ENCODE assay signal across 9 cellular contexts in the genomic region with DNA sequence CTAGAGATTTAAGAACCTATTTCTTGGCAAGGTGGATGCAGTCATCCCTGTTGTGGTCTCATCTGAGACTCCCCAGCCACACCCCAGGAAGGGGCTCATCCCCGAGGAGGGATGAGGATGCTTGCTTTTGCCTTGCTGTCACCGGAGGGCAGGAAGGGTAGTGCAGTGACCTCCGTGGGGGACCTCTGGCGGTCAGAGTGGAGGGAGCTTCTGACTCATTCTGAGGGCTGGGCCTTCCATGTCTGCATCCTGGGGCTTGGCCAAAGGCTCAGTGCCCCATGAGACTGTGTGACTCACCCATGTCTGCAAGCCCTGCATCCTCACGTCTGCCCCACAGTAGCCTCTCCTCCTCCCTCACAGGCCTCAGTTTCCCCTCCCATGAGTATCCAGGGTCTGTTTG. TPM values are rescaled to one million over a fixed set of nuclear protein-coding genes. Genes with fewer than 3 reads are reported as not detected.
DNase-seq lines count a peak whose midpoint lies in the region; ATAC-seq, FAIRE-seq and TF ChIP-seq lines count a peak whose summit lies in the region.
"Had no signal": no experiment of that assay in that cellular context is flagged by ENCODE, and none has a peak within 500 bp of the region (broad histone marks: within the 10 kb centered on the region; RNA-seq: fewer than 3 reads in every experiment).

No MANE protein-coding gene starts in this region.

- peak overlapping the region; percentile 53 for H3K27ac Mint-ChIP-seq in astrocyte (ENCODE audit: unreplicated experiment)

- H3K4me3 Mint-ChIP-seq in astrocyte (ENCODE audit: unreplicated experiment), result no peak overlapping the region

- H3K36me3 Mint-ChIP-seq in astrocyte (ENCODE audit: low read depth, unreplicated experiment), result peaks cover 23% of the 10 kb centered on the region

- peak overlapping the region; percentile 41 for H3K4me2 ChIP-seq in astrocyte (ENCODE audit: low read length)

- H3K27me3 Mint-ChIP-seq in astrocyte (ENCODE audit: low read depth, unreplicated experiment), result no peaks in the 10 kb centered on the region

- H3K9me3 Mint-ChIP-seq in astrocyte (ENCODE audit: unreplicated experiment), result no peaks in the 10 kb centered on the region

- peaks cover 15% of the 10 kb centered on the region for H3K4me1 Mint-ChIP-seq in astrocyte (ENCODE audit: low read depth, unreplicated experiment)

- H4K20me1 ChIP-seq in astrocyte (ENCODE audit: insufficient read depth, low read length), result no peaks in the 10 kb centered on the region

- no peaks in the 10 kb centered on the region for H3K9me3 ChIP-seq in astrocyte (ENCODE audit: insufficient read depth, low read depth, low read length)
- no peaks in the 10 kb centered on the region for H3K9me3 ChIP-seq in HAP-1
- H3K9me3 ChIP-seq: Caco-2 had no signal

- H3K4me1 ChIP-seq in astrocyte (ENCODE audit: insufficient read depth, low read length) (peaks cover 28% of the 10 kb centered on the region), HAP-1 (no peaks in the 10 kb centered on the region)

- no peak overlapping the region for H3K27ac ChIP-seq in astrocyte (ENCODE audit: low read depth, low read length)

- no peaks in the 10 kb centered on the region for H3K36me3 ChIP-seq in astrocyte (ENCODE audit: insufficient read depth, low read length)
- peaks cover 68% of the 10 kb centered on the region for H3K36me3 ChIP-seq in HAP-1 (replicated peaks)

- H3K79me2 ChIP-seq in astrocyte (ENCODE audit: insufficient read depth, low read length), result no peaks in the 10 kb centered on the region

- H3K9ac ChIP-seq in astrocyte (ENCODE audit: low read length), result no peak overlapping the region

- no peak overlapping the region for H2AFZ ChIP-seq in astrocyte (ENCODE audit: low read depth, low read length)

- peak; percentile 83 for FAIRE-seq in astrocyte (lab: Jason Lieb, UNC)

- DNase-seq in A172 (ENCODE audit: low spot score) (peak; percentile 97), astrocyte (ENCODE audit: low read depth) (peak; percentile 90), kidney glomerular epithelial cell (lab: John Stamatoyannopoulos, UW) (peak; percentile 94), HAP-1 (ENCODE audit: low spot score in 2 of 2) (no peak), NCI-H82 (lab: John Stamatoyannopoulos, UW) (no peak)
- DNase-seq in activated CD4-positive, alpha-beta T cell treated with anti-CD3 and anti-CD28 coated beads for 48 hours, result no peak
- DNase-seq in stimulated activated naive CD4-positive, alpha-beta T cell (lab: John Stamatoyannopoulos, UW), result no peak

- in situ Hi-C loops in HAP-1 (cut with MboI; ENCODE audit: low sequenced_read_pairs), result no loop called here

- ATAC-seq in HG03060 (IDR thresholded peaks at IDR 0.05; ENCODE audit: low read depth, unreplicated experiment), result peak; percentile 58

- H3K4me3 ChIP-seq in astrocyte (ENCODE audit: insufficient read depth, low read depth, low read length) (no peak overlapping the region), HAP-1 (no peak overlapping the region)

- H3K27me3 ChIP-seq in astrocyte (ENCODE audit: insufficient read depth, low read length) (no peaks in the 10 kb centered on the region), HAP-1 (ENCODE audit: low read depth) (no peaks in the 10 kb centered on the region)

- TF ChIP-seq CTCF in astrocyte (IDR thresholded peaks at IDR 0.05; ENCODE audit: insufficient read depth, low read depth, low read length), result peak; percentile 32

RNA-seq across cellular contexts. Expression of a gene that starts 38.7 kb away (rescaled TPM):
- 46.1 and 70.3 TPM in 2 replicates for total RNA-seq in A172 (2014; rRNA removed; shearing (Covaris generic))
- 70.2 and 79.1 TPM in 2 replicates for total RNA-seq in astrocyte

RNA-seq across cellular contexts. Expression of a gene that starts 51.7 kb away (rescaled TPM):
- 57.5 and 59.8 TPM in 2 replicates for total RNA-seq in A172 (2014; rRNA removed; shearing (Covaris generic))
- 17.7 and 21.3 TPM in 2 replicates for total RNA-seq in astrocyte

Comparison
In these comparisons a context has a peak if more than half of its experiments do, and no peak if none do; other contexts are left out.
1. DNase-seq: peak in A172 (single experiment), astrocyte (single experiment) and kidney glomerular epithelial cell (single experiment); none in HAP-1 (0 of 2), activated CD4-positive, alpha-beta T cell treated with anti-CD3 and anti-CD28 coated beads for 48 hours (single experiment), stimulated activated naive CD4-positive, alpha-beta T cell (0 of 6) and NCI-H82 (single experiment).